In genomic region chr5:99911971-99912370, GRCh38 we compare ENCODE assay signal across 22 cellular contexts.
"Had no signal": no experiment of that assay in that cellular context is flagged by ENCODE, and none has a peak within 500 bp of the region (broad histone marks: within the 10 kb centered on the region; RNA-seq: fewer than 3 reads in every experiment).

No MANE protein-coding gene starts in this region.

- H3K4me3 ChIP-seq: cardiac muscle cell, hepatocyte, lung, upper lobe of right lung had no signal

- H3K36me3 ChIP-seq: cardiac muscle cell, upper lobe of right lung had no signal

- H3K27me3 ChIP-seq: cardiac muscle cell, hepatocyte, upper lobe of right lung had no signal

- H3K27ac ChIP-seq: cardiac muscle cell, hepatocyte, upper lobe of right lung had no signal

- H3K9me3 Mint-ChIP-seq: activated CD4-positive, alpha-beta memory T cell treated with anti-CD3 and anti-CD28 coated beads, Interleukin-2, amount 10 ng/mL, durations not matched to agents 7 days and 5 days; activated naive CD8-positive, alpha-beta T cell treated with anti-CD3 and anti-CD28 coated beads, Interleukin-2, amount 10 ng/mL, durations not matched to agents 7 days and 5 days; dendritic cell treated with granulocyte-macrophage colony-stimulating factor and Interleukin-4, amounts not matched to agents 40 ng/mL and 50 ng/mL, for 4 days; mesothelial cell of epicardium had no signal

- ATAC-seq: activated CD8-positive, alpha-beta memory T cell treated with anti-CD3 and anti-CD28 coated beads, Interleukin-2, amount 10 ng/mL, durations not matched to agents 7 days and 5 days; left cardiac atrium; upper lobe of right lung had no signal

- H3K27me3 Mint-ChIP-seq: activated CD4-positive, alpha-beta memory T cell treated with anti-CD3 and anti-CD28 coated beads, Interleukin-2, amount 10 ng/mL, durations not matched to agents 7 days and 5 days; activated CD8-positive, alpha-beta memory T cell treated with anti-CD3 and anti-CD28 coated beads, Interleukin-2, amount 10 ng/mL, durations not matched to agents 7 days and 5 days; activated naive CD8-positive, alpha-beta T cell treated with anti-CD3 and anti-CD28 coated beads, Interleukin-2, amount 10 ng/mL, durations not matched to agents 7 days and 5 days; dendritic cell treated with granulocyte-macrophage colony-stimulating factor and Interleukin-4, amounts not matched to agents 40 ng/mL and 50 ng/mL, for 4 days had no signal

- H3K36me3 Mint-ChIP-seq: activated CD8-positive, alpha-beta memory T cell treated with anti-CD3 and anti-CD28 coated beads, Interleukin-2, amount 10 ng/mL, durations not matched to agents 7 days and 5 days; activated naive CD8-positive, alpha-beta T cell treated with anti-CD3 and anti-CD28 coated beads, Interleukin-2, amount 10 ng/mL, durations not matched to agents 7 days and 5 days; mesothelial cell of epicardium had no signal

- DNase-seq: activated CD4-positive, alpha-beta memory T cell treated with anti-CD3 and anti-CD28 coated beads, Interleukin-2, amount 10 ng/mL, durations not matched to agents 7 days and 5 days; activated CD4-positive, alpha-beta T cell treated with anti-CD3 and anti-CD28 coated beads for 4 hours; activated CD8-positive, alpha-beta memory T cell treated with anti-CD3 and anti-CD28 coated beads, Interleukin-2, amount 10 ng/mL, durations not matched to agents 7 days and 5 days; activated naive CD4-positive, alpha-beta T cell; activated naive CD8-positive, alpha-beta T cell treated with anti-CD3 and anti-CD28 coated beads, Interleukin-2, amount 10 ng/mL, durations not matched to agents 7 days and 5 days; amygdala; effector CD8-positive, alpha-beta T cell; foreskin fibroblast; left cardiac atrium; occipital lobe; retina; stimulated activated CD4-positive, alpha-beta T cell treated with anti-CD3 and anti-CD28 coated beads, Interleukin-12 subunit alpha, Interleukin-12 subunit beta, amount 100 ng/mL, for 4 hours; stimulated activated CD4-positive, alpha-beta T cell treated with anti-CD3 and anti-CD28 coated beads, Interleukin-1b, Interleukin-23, amount 100 ng/mL, for 48 hours; stimulated activated CD8-positive, alpha-beta memory T cell treated with anti-CD3 and anti-CD28 coated beads, Interleukin-4, amount 100 ng/mL, for 48 hours; stimulated activated naive CD4-positive, alpha-beta T cell; upper lobe of right lung had no signal

- H3K27ac Mint-ChIP-seq: activated CD4-positive, alpha-beta memory T cell treated with anti-CD3 and anti-CD28 coated beads, Interleukin-2, amount 10 ng/mL, durations not matched to agents 7 days and 5 days; activated CD8-positive, alpha-beta memory T cell treated with anti-CD3 and anti-CD28 coated beads, Interleukin-2, amount 10 ng/mL, durations not matched to agents 7 days and 5 days; activated naive CD8-positive, alpha-beta T cell treated with anti-CD3 and anti-CD28 coated beads, Interleukin-2, amount 10 ng/mL, durations not matched to agents 7 days and 5 days; dendritic cell treated with granulocyte-macrophage colony-stimulating factor and Interleukin-4, amounts not matched to agents 40 ng/mL and 50 ng/mL, for 4 days; mesothelial cell of epicardium; nephron had no signal

- H3K4me2 ChIP-seq: hepatocyte had no signal

- H3K9me3 ChIP-seq: upper lobe of right lung had no signal

- H3K4me3 Mint-ChIP-seq: activated CD4-positive, alpha-beta memory T cell treated with anti-CD3 and anti-CD28 coated beads, Interleukin-2, amount 10 ng/mL, durations not matched to agents 7 days and 5 days; activated CD8-positive, alpha-beta memory T cell treated with anti-CD3 and anti-CD28 coated beads, Interleukin-2, amount 10 ng/mL, durations not matched to agents 7 days and 5 days; activated naive CD8-positive, alpha-beta T cell treated with anti-CD3 and anti-CD28 coated beads, Interleukin-2, amount 10 ng/mL, durations not matched to agents 7 days and 5 days; dendritic cell treated with granulocyte-macrophage colony-stimulating factor and Interleukin-4, amounts not matched to agents 40 ng/mL and 50 ng/mL, for 4 days; mesothelial cell of epicardium; nephron had no signal

- H3K4me1 ChIP-seq: upper lobe of right lung had no signal

- H3K79me2 ChIP-seq: hepatocyte had no signal

- H3K4me1 Mint-ChIP-seq: activated CD4-positive, alpha-beta memory T cell treated with anti-CD3 and anti-CD28 coated beads, Interleukin-2, amount 10 ng/mL, durations not matched to agents 7 days and 5 days; activated CD8-positive, alpha-beta memory T cell treated with anti-CD3 and anti-CD28 coated beads, Interleukin-2, amount 10 ng/mL, durations not matched to agents 7 days and 5 days; activated naive CD8-positive, alpha-beta T cell treated with anti-CD3 and anti-CD28 coated beads, Interleukin-2, amount 10 ng/mL, durations not matched to agents 7 days and 5 days; mesothelial cell of epicardium; nephron had no signal
